ENCODE assay signal across 3 cellular contexts in the genomic region with DNA sequence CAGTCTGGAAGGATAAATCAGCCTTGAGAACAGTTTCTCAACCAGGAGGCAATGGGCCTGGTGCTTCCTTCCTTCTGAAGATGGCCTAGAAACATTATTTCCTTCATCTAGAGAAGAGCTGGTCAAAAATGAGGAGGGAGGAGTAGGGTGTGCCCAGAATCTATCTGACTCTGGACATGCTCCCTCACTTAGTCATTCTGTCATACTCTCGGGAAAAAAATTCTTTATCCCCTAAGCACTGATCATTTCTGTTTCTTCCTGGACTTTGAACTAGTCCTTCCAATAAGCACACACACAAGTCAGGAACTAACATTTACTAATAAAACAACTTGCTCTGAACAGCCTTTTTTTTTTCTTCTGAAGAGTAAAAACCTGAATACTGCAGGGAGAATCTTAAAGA.
TF ChIP-seq lines count a peak whose summit lies in the region.

No MANE protein-coding gene starts in this region.

TF ChIP-seq in A549, 52 proteins besides CTCF, POLR2A, EP300 and RAD21:
- TF ChIP-seq CBX8 (IDR thresholded peaks at IDR 0.05) (no peak), HOXB13 (CRISPR knock-in tag; IDR thresholded peaks at IDR 0.05; ENCODE audit: low read depth) (no peak), HOXB5 (CRISPR knock-in tag; IDR thresholded peaks at IDR 0.05) (no peak), FOXS1 (CRISPR knock-in tag; IDR thresholded peaks at IDR 0.05) (no peak), TP53 (CRISPR knock-in tag; IDR thresholded peaks at IDR 0.05) (no peak), NFE2L2 (conservative IDR thresholded peaks at IDR 0.05; ENCODE audit: low read length) (no peak), EHMT2 (IDR thresholded peaks at IDR 0.05; ENCODE audit: low read depth) (no peak), HDAC2 (IDR thresholded peaks at IDR 0.05) (no peak), BHLHE40 (IDR thresholded peaks at IDR 0.05; ENCODE audit: low read depth, low read length) (no peak), ZFP36 (IDR thresholded peaks at IDR 0.05; ENCODE audit: borderline replicate concordance, partially characterized antibody) (no peak), EHF (CRISPR knock-in tag; IDR thresholded peaks at IDR 0.05) (no peak), MAZ (IDR thresholded peaks at IDR 0.05; ENCODE audit: borderline replicate concordance, low read depth, low read length) (no peak), RARB (CRISPR knock-in tag; IDR thresholded peaks at IDR 0.05) (no peak)
- TF ChIP-seq, protein P1, sequence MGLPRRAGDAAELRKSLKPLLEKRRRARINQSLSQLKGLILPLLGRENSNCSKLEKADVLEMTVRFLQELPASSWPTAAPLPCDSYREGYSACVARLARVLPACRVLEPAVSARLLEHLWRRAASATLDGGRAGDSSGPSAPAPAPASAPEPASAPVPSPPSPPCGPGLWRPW (IDR thresholded peaks at IDR 0.05) = no peak
- TF ChIP-seq, protein P2, sequence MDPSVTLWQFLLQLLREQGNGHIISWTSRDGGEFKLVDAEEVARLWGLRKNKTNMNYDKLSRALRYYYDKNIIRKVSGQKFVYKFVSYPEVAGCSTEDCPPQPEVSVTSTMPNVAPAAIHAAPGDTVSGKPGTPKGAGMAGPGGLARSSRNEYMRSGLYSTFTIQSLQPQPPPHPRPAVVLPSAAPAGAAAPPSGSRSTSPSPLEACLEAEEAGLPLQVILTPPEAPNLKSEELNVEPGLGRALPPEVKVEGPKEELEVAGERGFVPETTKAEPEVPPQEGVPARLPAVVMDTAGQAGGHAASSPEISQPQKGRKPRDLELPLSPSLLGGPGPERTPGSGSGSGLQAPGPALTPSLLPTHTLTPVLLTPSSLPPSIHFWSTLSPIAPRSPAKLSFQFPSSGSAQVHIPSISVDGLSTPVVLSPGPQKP (IDR thresholded peaks at IDR 0.05; ENCODE audit: low read depth, low read length) = no peak
TF ChIP-seq in A549: peak in this region for 0.

TF ChIP-seq in H1, 55 proteins besides CTCF, POLR2A, EP300 and RAD21:
- no peak for TF ChIP-seq BCL11A (IDR thresholded peaks at IDR 0.05; ENCODE audit: low read depth in 2 of 2, low read length in 2 of 2)

TF ChIP-seq in HEK293T, 16 proteins besides CTCF, POLR2A, EP300 and RAD21:
- no peak for TF ChIP-seq TARDBP (IDR thresholded peaks at IDR 0.05)
- no peak for TF ChIP-seq FOXA1 (IDR thresholded peaks at IDR 0.05)
- no peak for TF ChIP-seq LEF1 (IDR thresholded peaks at IDR 0.05; ENCODE audit: borderline replicate concordance)
- no peak for TF ChIP-seq ZNF384 (IDR thresholded peaks at IDR 0.05)
- no peak for TF ChIP-seq HDGF (IDR thresholded peaks at IDR 0.05; ENCODE audit: borderline replicate concordance)
- TF ChIP-seq FOXM1 (IDR thresholded peaks at IDR 0.05; ENCODE audit: borderline replicate concordance) = no peak
- no peak for TF ChIP-seq FOXK2 (IDR thresholded peaks at IDR 0.05)
- TF ChIP-seq, protein P3, sequence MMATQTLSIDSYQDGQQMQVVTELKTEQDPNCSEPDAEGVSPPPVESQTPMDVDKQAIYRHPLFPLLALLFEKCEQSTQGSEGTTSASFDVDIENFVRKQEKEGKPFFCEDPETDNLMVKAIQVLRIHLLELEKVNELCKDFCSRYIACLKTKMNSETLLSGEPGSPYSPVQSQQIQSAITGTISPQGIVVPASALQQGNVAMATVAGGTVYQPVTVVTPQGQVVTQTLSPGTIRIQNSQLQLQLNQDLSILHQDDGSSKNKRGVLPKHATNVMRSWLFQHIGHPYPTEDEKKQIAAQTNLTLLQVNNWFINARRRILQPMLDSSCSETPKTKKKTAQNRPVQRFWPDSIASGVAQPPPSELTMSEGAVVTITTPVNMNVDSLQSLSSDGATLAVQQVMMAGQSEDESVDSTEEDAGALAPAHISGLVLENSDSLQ (IDR thresholded peaks at IDR 0.05) = no peak
- no peak for TF ChIP-seq ARNT (IDR thresholded peaks at IDR 0.05)
- TF ChIP-seq NFRKB (IDR thresholded peaks at IDR 0.05) = no peak
TF ChIP-seq in HEK293T: peak in this region for 0.
